In the genomic region with DNA sequence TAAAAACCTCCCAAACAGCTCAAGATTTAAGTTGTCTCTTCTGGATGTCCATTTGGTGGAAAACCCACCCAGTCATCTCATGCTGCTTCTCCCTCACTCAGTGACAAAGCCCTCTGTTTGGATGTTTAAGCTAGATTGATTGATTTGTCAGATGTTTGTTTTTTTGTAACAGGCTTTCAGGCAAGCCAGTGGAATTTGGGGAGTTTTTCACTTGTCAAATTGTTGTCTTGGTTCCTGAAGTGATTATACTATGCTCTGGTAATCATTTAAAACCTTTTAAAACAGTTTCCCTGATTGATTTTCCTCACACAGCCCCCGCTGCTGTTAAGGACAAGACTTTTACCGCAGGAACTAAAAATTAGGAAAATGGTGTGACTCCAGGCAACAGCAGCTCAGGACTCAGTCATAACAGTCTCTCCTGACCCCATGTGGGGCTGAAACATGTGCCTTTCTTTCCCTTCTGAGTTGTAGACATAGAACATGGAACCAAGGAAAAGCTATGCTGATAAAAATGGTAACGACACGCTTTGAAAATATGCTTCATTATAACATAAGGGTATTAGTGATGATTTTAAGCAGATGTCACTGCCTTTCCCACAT, we compare ENCODE assay signal across 15 cellular contexts.
"Had no signal": no experiment of that assay in that cellular context is flagged by ENCODE, and none has a peak within 500 bp of the region (broad histone marks: within the 10 kb centered on the region; RNA-seq: fewer than 3 reads in every experiment).

No MANE protein-coding gene starts in this region.

- DNase-seq: activated CD4-positive, alpha-beta T cell treated with anti-CD3 and anti-CD28 coated beads for 48 hours; activated CD8-positive, alpha-beta memory T cell treated with anti-CD3 and anti-CD28 coated beads, Interleukin-2, amount 50 U/mL, for 48 hours; activated CD8-positive, alpha-beta T cell treated with anti-CD3 and anti-CD28 coated beads, Interleukin-2, amount 10 ng/mL, durations not matched to agents 7 days and 5 days; activated naive CD4-positive, alpha-beta T cell; activated naive CD8-positive, alpha-beta T cell treated with anti-CD3 and anti-CD28 coated beads, Interleukin-2, amount 50 U/mL, for 24 hours; effector memory CD8-positive, alpha-beta T cell; erythroblast; immature natural killer cell; naive thymus-derived CD8-positive, alpha-beta T cell; occipital lobe; right lobe of liver; stimulated activated CD4-positive, alpha-beta T cell treated with anti-CD3 and anti-CD28 coated beads, Interleukin-4, amount 100 ng/mL, for 24 hours; T-helper 1 cell had no signal

- H3K36me3 ChIP-seq: right lobe of liver had no signal

- H3K27me3 ChIP-seq: right lobe of liver had no signal

- H3K27ac ChIP-seq: psoas muscle, right lobe of liver had no signal

- H3K9me3 ChIP-seq: psoas muscle, right lobe of liver had no signal

- H3K4me3 ChIP-seq: lung, psoas muscle, right lobe of liver had no signal

- H3K4me1 ChIP-seq: psoas muscle had no signal
